8 cellular contexts compared by ENCODE assay signal in the genomic region with DNA sequence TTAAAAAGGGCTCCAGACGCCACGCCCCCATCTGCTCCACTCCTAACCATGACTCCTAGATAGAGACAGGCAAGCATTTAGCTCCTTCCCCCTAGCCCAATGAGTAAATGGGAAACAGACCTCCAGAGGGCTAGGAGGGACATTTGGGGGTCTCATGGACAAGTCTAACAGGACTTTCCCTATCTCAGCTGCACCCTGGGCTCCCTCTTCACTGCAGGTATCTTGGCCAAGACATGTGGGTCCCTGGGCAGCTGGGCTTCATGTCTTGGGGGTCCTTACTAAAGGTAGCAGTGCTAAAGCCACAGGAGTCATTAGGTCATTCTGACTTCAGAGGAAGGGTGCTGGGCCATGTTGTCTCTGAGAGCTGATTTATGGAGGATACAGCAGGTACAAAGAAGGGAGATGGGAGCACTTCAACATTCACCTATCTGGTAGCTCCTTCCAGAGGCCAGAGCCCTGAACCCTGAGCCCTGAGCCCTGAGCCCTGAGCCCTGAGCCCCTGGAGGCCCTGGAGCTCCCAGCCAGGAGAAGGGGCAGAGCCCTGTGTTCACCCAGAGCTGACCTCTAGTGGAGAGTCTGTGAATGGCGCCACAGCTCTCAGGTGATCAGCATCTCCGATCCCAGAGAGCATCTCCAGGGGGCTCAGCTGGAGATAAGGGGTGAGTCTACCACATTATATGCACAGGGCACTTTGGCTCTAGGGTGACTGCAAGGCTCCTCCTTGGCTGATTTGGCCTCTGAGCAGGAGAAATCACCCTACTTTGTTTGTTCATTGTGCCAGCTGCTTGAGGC. TPM values are rescaled to one million over a fixed set of nuclear protein-coding genes. Genes with fewer than 3 reads are reported as not detected.
A peak's percentile ranks its signal among the peaks of the same experiment; 100 is the strongest.
DNase-seq lines count a peak whose midpoint lies in the region; ATAC-seq, FAIRE-seq and TF ChIP-seq lines count a peak whose summit lies in the region.

No MANE protein-coding gene starts in this region.

- no peak for TF ChIP-seq POLR2A in GM12892 (IDR thresholded peaks at IDR 0.05; ENCODE audit: low read depth, low read length)

- peak; percentile 82 for ATAC-seq in HG02981 (IDR thresholded peaks at IDR 0.05; ENCODE audit: unreplicated experiment)
- no peak for ATAC-seq in naive thymus-derived CD8-positive, alpha-beta T cell

- peak; percentile 88 for TF ChIP-seq CTCF in AG10803 (conservative IDR thresholded peaks at IDR 0.05; ENCODE audit: low read length)
- TF ChIP-seq CTCF in OCI-LY7 (conservative IDR thresholded peaks at IDR 0.05; ENCODE audit: low read length), result peak; percentile 76
- peak; percentile 48 for TF ChIP-seq CTCF in coronary artery (IDR thresholded peaks at IDR 0.05)

- CTCF ChIA-PET in OCI-LY7 (lab: Charles Lee; ENCODE audit: unreplicated experiment), result no interaction called here

- no peaks in the 10 kb centered on the region for H3K36me3 Mint-ChIP-seq in naive thymus-derived CD8-positive, alpha-beta T cell

- DNase-seq in AG10803 (ENCODE audit: low read depth), result peak; percentile 39
- DNase-seq in GM12892 (ENCODE audit: insufficient read length), result peak; percentile 38
- peak; percentile 37 for DNase-seq in OCI-LY7 (ENCODE audit: low spot score)
- DNase-seq in coronary artery (ENCODE audit: low spot score), result no peak
- DNase-seq in mucosa of gallbladder (ENCODE audit: low spot score), result peak; percentile 23
- DNase-seq in central memory CD4-positive, alpha-beta T cell, result no peak
- DNase-seq in naive thymus-derived CD8-positive, alpha-beta T cell, result no peak

- intact Hi-C loops in OCI-LY7 (cut with micrococcal nuclease; ENCODE audit: unreplicated experiment), result loop anchor here (10.0 kb wide), 1 partner anchor 150 kb away; no protein-coding TSS in a partner anchor

- no peak overlapping the region for H3K4me2 ChIP-seq in OCI-LY7 (ENCODE audit: low read length)

- H3K4me3 Mint-ChIP-seq in naive thymus-derived CD8-positive, alpha-beta T cell, result no peak overlapping the region

- no peaks in the 10 kb centered on the region for H3K36me3 ChIP-seq in OCI-LY7 (ENCODE audit: insufficient read depth, low read length)

- H3K9me2 ChIP-seq in OCI-LY7 (ENCODE audit: insufficient read depth, low read length), result no peaks in the 10 kb centered on the region

- POLR2A ChIA-PET in OCI-LY7 (lab: Charles Lee), result interaction anchor here (0.6 kb wide), 1 partner anchor 260 kb away, joined by 3 read pairs; no protein-coding TSS in a partner anchor
- POLR2A ChIA-PET in naive thymus-derived CD8-positive, alpha-beta T cell (lab: Charles Lee), result no interaction called here

- H3K27ac Mint-ChIP-seq in naive thymus-derived CD8-positive, alpha-beta T cell, result no peak overlapping the region

- no peaks in the 10 kb centered on the region for H4K20me1 ChIP-seq in OCI-LY7 (ENCODE audit: insufficient read depth, low read length)

- no TSS peak for BruUV-seq in OCI-LY7 (replicated peaks; lab: Mats Ljungman, UMichigan)

- H3K4me1 Mint-ChIP-seq in naive thymus-derived CD8-positive, alpha-beta T cell, result no peaks in the 10 kb centered on the region

- no peaks in the 10 kb centered on the region for H3K79me2 ChIP-seq in OCI-LY7 (ENCODE audit: insufficient read depth, low read depth, low read length)

- H3K4me3 ChIP-seq in AG10803 (ENCODE audit: low read length) (no peak overlapping the region), OCI-LY7 (ENCODE audit: low read depth, low read length, poor library complexity, severe bottlenecking) (no peak overlapping the region), coronary artery (no peak overlapping the region)

- H3K4me1 ChIP-seq in OCI-LY7 (ENCODE audit: insufficient read depth, low read length, poor library complexity, severe bottlenecking), result no peaks in the 10 kb centered on the region

- H3K27ac ChIP-seq in OCI-LY7 (ENCODE audit: low read depth, low read length, poor library complexity, severe bottlenecking) (no peak overlapping the region), coronary artery (no peak overlapping the region)

- no peaks in the 10 kb centered on the region for H3K9me3 Mint-ChIP-seq in naive thymus-derived CD8-positive, alpha-beta T cell

- H2AFZ ChIP-seq in OCI-LY7 (ENCODE audit: low read length), result no peak overlapping the region

- H3K9me3 ChIP-seq in OCI-LY7 (ENCODE audit: low read length), result no peaks in the 10 kb centered on the region

- FAIRE-seq in GM12892 (lab: Jason Lieb, UNC), result no peak

- peaks cover 0 to 10% (median 0%) of the 10 kb centered on the region in 5 donors for H3K27me3 Mint-ChIP-seq in naive thymus-derived CD8-positive, alpha-beta T cell

RNA-seq across cellular contexts. Expression of a gene that starts 40.1 kb away (rescaled TPM):
- 0.53 TPM for polyA plus RNA-seq in GM12892 (2012; ENCODE audit: missing spikeins)
- total RNA-seq in OCI-LY7 (2014; rRNA removed; shearing (Covaris generic)), result 0.33 and 0.54 TPM in 2 replicates
- total RNA-seq in OCI-LY7 (2022) (1.3 and 1.9 TPM in 2 replicates), mucosa of gallbladder (2.0 TPM)
- not detected for total RNA-seq in naive thymus-derived CD8-positive, alpha-beta T cell
- polyA plus RNA-seq in naive thymus-derived CD8-positive, alpha-beta T cell, result not detected

Comparison
In these comparisons a context has a peak if more than half of its experiments do, and no peak if none do; other contexts are left out.
1. DNase-seq: peak in AG10803 (single experiment), GM12892 (single experiment), OCI-LY7 (single experiment) and mucosa of gallbladder (single experiment); none in coronary artery (single experiment), central memory CD4-positive, alpha-beta T cell (single experiment) and naive thymus-derived CD8-positive, alpha-beta T cell (0 of 10).
2. Peak in every context shown above with its lines, with median percentiles within 50 percentile points of each other: CTCF ChIP-seq.